17 cellular contexts compared by ENCODE assay signal in the genomic region with DNA sequence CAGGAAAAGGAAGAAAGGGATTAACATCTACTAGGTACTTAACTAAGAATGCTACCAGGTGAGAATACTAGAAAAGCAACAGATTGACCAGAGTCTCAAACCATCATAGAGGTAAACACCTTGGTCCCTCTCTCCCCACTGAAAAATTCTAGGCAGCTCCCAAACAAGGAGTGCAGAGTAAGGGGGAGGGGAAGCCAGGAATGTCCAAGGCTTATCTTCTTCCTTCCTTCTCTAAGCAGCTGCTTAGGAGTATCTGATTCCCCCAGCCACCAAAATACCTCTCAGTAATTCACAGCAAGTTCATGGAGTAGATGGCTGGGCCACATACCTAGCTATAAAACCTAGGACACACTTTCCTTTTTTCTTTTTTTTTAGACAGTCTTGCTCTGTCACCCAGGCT.
DNase-seq lines count a peak whose midpoint lies in the region; ATAC-seq, FAIRE-seq and TF ChIP-seq lines count a peak whose summit lies in the region.
"Had no signal": no experiment of that assay in that cellular context is flagged by ENCODE, and none has a peak within 500 bp of the region (broad histone marks: within the 10 kb centered on the region; RNA-seq: fewer than 3 reads in every experiment).

No MANE protein-coding gene starts in this region.

- no TSS peak for BruUV-seq in endothelial cell of umbilical vein (replicated peaks; lab: Mats Ljungman, UMichigan)

- H2AFZ ChIP-seq in endothelial cell of umbilical vein (ENCODE audit: low read depth, low read length), result no peak overlapping the region

- H3K4me3 ChIP-seq in cardiac muscle cell (no peak overlapping the region), endothelial cell of umbilical vein (replicated peaks in 1 of 3; ENCODE audit: insufficient read depth in 1 of 3, low read depth in 1 of 3, low read length in 3 of 3) (no peak overlapping the region), mesendoderm (ENCODE audit: low read length) (no peak overlapping the region), upper lobe of right lung (no peak overlapping the region)

- TF ChIP-seq POLR2A in endothelial cell of umbilical vein (IDR thresholded peaks at IDR 0.05; ENCODE audit: low read depth, low read length), result no peak

- H3K9me3 ChIP-seq in cardiac muscle cell (ENCODE audit: low read depth) (no peaks in the 10 kb centered on the region), endothelial cell of umbilical vein (replicated peaks; ENCODE audit: control insufficient read depth, insufficient read depth, low read length) (no peaks in the 10 kb centered on the region), upper lobe of right lung (no peaks in the 10 kb centered on the region)

- no peak overlapping the region for H4K5ac ChIP-seq in mesendoderm (ENCODE audit: low read length)

- no peaks in the 10 kb centered on the region for H3K79me1 ChIP-seq in mesendoderm (ENCODE audit: low read length)

- H3K18ac ChIP-seq in mesendoderm (ENCODE audit: low read length), result peak overlapping the region; percentile 98

- DNase-seq in cardiac muscle cell (ENCODE audit: low read depth in 1 of 2, low spot score in 1 of 2) (peak; percentile 41 to 49), cardiac septum (ENCODE audit: low spot score) (no peak), endothelial cell of umbilical vein (ENCODE audit: low read depth, low spot score) (peak; percentile 40), mesendoderm (peak; percentile 93), upper lobe of right lung (no peak), 8988T (no peak)
- DNase-seq in activated T-cell treated with anti-CD3 and anti-CD28 coated beads, Interleukin-2, amount 50 U/mL, for 1 hour, result no peak
- DNase-seq: activated naive CD4-positive, alpha-beta T cell; effector CD4-positive, alpha-beta T cell; foreskin melanocyte; HCEC 1CT; MM.1S; naive thymus-derived CD8-positive, alpha-beta T cell; NCI-H2107; NK-92 treated with Interleukin-12 subunit alpha and Interleukin-12 subunit beta, amount 100 ng/mL, for 24 hours had no signal

- H4K8ac ChIP-seq in mesendoderm (ENCODE audit: low read depth, low read length), result peak overlapping the region; percentile 94

- POLR2A ChIA-PET in endothelial cell of umbilical vein (lab: Charles Lee), result no interaction called here

- CTCF ChIA-PET in endothelial cell of umbilical vein (lab: Charles Lee), result interaction anchor here (0.7 to 2.3 kb wide), 6 partner anchors 10 to 157 kb away, joined by 3 to 9 read pairs (median 4); no protein-coding TSS in a partner anchor

- H3K27me3 ChIP-seq in cardiac muscle cell, result no peaks in the 10 kb centered on the region
- H3K27me3 ChIP-seq in endothelial cell of umbilical vein (ENCODE audit: control insufficient read depth in 2 of 2, insufficient read depth in 2 of 2, low read length in 2 of 2), result no peaks in the 10 kb centered on the region
- H3K27me3 ChIP-seq in mesendoderm (ENCODE audit: insufficient read depth, low read length, poor library complexity), result no peaks in the 10 kb centered on the region
- no peaks in the 10 kb centered on the region for H3K27me3 ChIP-seq in upper lobe of right lung

- ATAC-seq in upper lobe of right lung, result peak; percentile 73
- ATAC-seq in HG02981 (IDR thresholded peaks at IDR 0.05; ENCODE audit: unreplicated experiment), result no peak
- ATAC-seq: naive thymus-derived CD8-positive, alpha-beta T cell had no signal

- H2BK5ac ChIP-seq in mesendoderm (ENCODE audit: low read length), result peak overlapping the region; percentile 69

- TF ChIP-seq CTCF in cardiac muscle cell (IDR thresholded peaks at IDR 0.05; ENCODE audit: low read depth, low read length) (no peak), endothelial cell of umbilical vein (IDR thresholded peaks at IDR 0.05; ENCODE audit: extremely low read depth in 1 of 2, insufficient read depth in 1 of 2, low read depth in 1 of 2, low read length in 2 of 2) (no peak), upper lobe of right lung (IDR thresholded peaks at IDR 0.05) (no peak)

- H3K36me3 ChIP-seq in cardiac muscle cell (no peaks in the 10 kb centered on the region), endothelial cell of umbilical vein (ENCODE audit: control insufficient read depth in 2 of 2, extremely low read depth in 1 of 2, insufficient read depth in 2 of 2, low read length in 2 of 2) (no peaks in the 10 kb centered on the region), mesendoderm (ENCODE audit: control insufficient read depth, insufficient read depth, low read length) (no peaks in the 10 kb centered on the region), upper lobe of right lung (no peaks in the 10 kb centered on the region)

- H2BK120ac ChIP-seq in mesendoderm (ENCODE audit: low read depth, low read length), result no peak overlapping the region

- peak overlapping the region; percentile 71 for H3K4ac ChIP-seq in mesendoderm (ENCODE audit: low read depth, low read length)

- H3K4me1 ChIP-seq in cardiac muscle cell (ENCODE audit: low read depth) (peaks cover 33% of the 10 kb centered on the region), endothelial cell of umbilical vein (ENCODE audit: control insufficient read depth, extremely low read depth, insufficient read depth, low read length) (peaks cover 24% of the 10 kb centered on the region), mesendoderm (ENCODE audit: control insufficient read depth, low read depth, low read length) (peaks cover 15% of the 10 kb centered on the region), upper lobe of right lung (peaks cover 39% of the 10 kb centered on the region)

- H2BK15ac ChIP-seq in mesendoderm (replicated peaks; ENCODE audit: low read depth), result peak overlapping the region; percentile 97

- no peak overlapping the region for H3K9ac ChIP-seq in endothelial cell of umbilical vein (replicated peaks; ENCODE audit: extremely low read depth, insufficient read depth, low read length)
- no peak overlapping the region for H3K9ac ChIP-seq in mesendoderm (ENCODE audit: low read length)

- dilution Hi-C loops in endothelial cell of umbilical vein (cut with MboI; ENCODE audit: extremely low pct_ligation_motif_present, low sequenced_read_pairs), result no loop called here

- peaks cover 2% of the 10 kb centered on the region for H3K9me1 ChIP-seq in endothelial cell of umbilical vein (replicated peaks; ENCODE audit: control insufficient read depth, extremely low read depth, insufficient read depth, low read length)

- H2AK5ac ChIP-seq in mesendoderm (ENCODE audit: low read length), result no peak overlapping the region

- peak overlapping the region; percentile 44 for H3K56ac ChIP-seq in mesendoderm (ENCODE audit: low read length)

- no peak overlapping the region for H3K23ac ChIP-seq in mesendoderm (ENCODE audit: low read length)

- H3K4me2 ChIP-seq in endothelial cell of umbilical vein (ENCODE audit: insufficient read depth, low read length) (peak overlapping the region; percentile 41), mesendoderm (ENCODE audit: low read length) (no peak overlapping the region)

- no peak for FAIRE-seq in endothelial cell of umbilical vein (lab: Jason Lieb, UNC)
- FAIRE-seq: islet of Langerhans had no signal

- H4K20me1 ChIP-seq in endothelial cell of umbilical vein (replicated peaks; ENCODE audit: control insufficient read depth, extremely low read depth, insufficient read depth, low read length), result peaks cover 3% of the 10 kb centered on the region

- intact Hi-C loops in cardiac septum (cut with DNase I), result no loop called here
- intact Hi-C loops in endothelial cell of umbilical vein (cut with micrococcal nuclease), result no loop called here
- intact Hi-C loops in upper lobe of right lung (cut with DNase I), result no loop called here

- H3K27ac ChIP-seq in cardiac muscle cell, result no peak overlapping the region
- H3K27ac ChIP-seq in endothelial cell of umbilical vein (ENCODE audit: insufficient read depth, low read depth, low read length), result peak overlapping the region; percentile 28
- peak overlapping the region; percentile 91 for H3K27ac ChIP-seq in mesendoderm (ENCODE audit: low read depth, low read length)
- H3K27ac ChIP-seq in upper lobe of right lung, result no peak overlapping the region

- H3K79me2 ChIP-seq in endothelial cell of umbilical vein (ENCODE audit: control insufficient read depth, insufficient read depth, low read length) (peaks cover 95% of the 10 kb centered on the region), mesendoderm (ENCODE audit: control insufficient read depth, insufficient read depth, low read length) (no peaks in the 10 kb centered on the region)

TF ChIP-seq in endothelial cell of umbilical vein, 7 proteins besides CTCF, POLR2A, EP300 and RAD21:
- TF ChIP-seq, protein P1, sequence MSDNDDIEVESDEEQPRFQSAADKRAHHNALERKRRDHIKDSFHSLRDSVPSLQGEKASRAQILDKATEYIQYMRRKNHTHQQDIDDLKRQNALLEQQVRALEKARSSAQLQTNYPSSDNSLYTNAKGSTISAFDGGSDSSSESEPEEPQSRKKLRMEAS (IDR thresholded peaks at IDR 0.05; ENCODE audit: insufficient read depth, insufficient read length), result no peak
- TF ChIP-seq JUN (IDR thresholded peaks at IDR 0.05; ENCODE audit: borderline replicate concordance, insufficient read depth, insufficient read length, low read depth) (no peak), GATA2 (IDR thresholded peaks at IDR 0.05; ENCODE audit: insufficient read depth, insufficient read length, low read depth, low read length) (no peak), FOS (IDR thresholded peaks at IDR 0.05; ENCODE audit: borderline replicate concordance, insufficient read depth, low read length) (no peak), POLR2AphosphoS5 (IDR thresholded peaks at IDR 0.05; ENCODE audit: insufficient read depth, low read depth, low read length) (no peak), MYC (IDR thresholded peaks at IDR 0.05; ENCODE audit: low read depth, low read length) (no peak), EZH2 (IDR thresholded peaks at IDR 0.05; ENCODE audit: borderline replicate concordance, low read depth, low read length, severe bottlenecking) (no peak)
TF ChIP-seq in endothelial cell of umbilical vein: peak in this region for 0.

Comparison
In these comparisons a context has a peak if more than half of its experiments do, and no peak if none do; other contexts are left out.
1. DNase-seq: peak in cardiac muscle cell (2 of 2), endothelial cell of umbilical vein (single experiment) and mesendoderm (single experiment); none in cardiac septum (single experiment), upper lobe of right lung (single experiment), activated T-cell treated with anti-CD3 and anti-CD28 coated beads, Interleukin-2, amount 50 U/mL, for 1 hour (single experiment) and 8988T (single experiment).
2. H3K27ac ChIP-seq: peak in endothelial cell of umbilical vein (single experiment) and mesendoderm (single experiment); none in cardiac muscle cell (single experiment) and upper lobe of right lung (single experiment).